In genomic region chr6:36131517-36132220, GRCh38 we compare ENCODE assay signal across 1 cellular context.
TF ChIP-seq lines count a peak whose summit lies in the region.

No MANE protein-coding gene starts in this region.

TF ChIP-seq in GM12878, 131 proteins besides CTCF, POLR2A, EP300 and RAD21 (continued from another document):
- no peak for TF ChIP-seq ZBTB33 (IDR thresholded peaks at IDR 0.05)
- 0 out of 2 replicates have a peak, but pooled peaks have one; percentile 19 for TF ChIP-seq CREM (IDR thresholded peaks at IDR 0.05; ENCODE audit: low read depth)
- TF ChIP-seq ATF7 (IDR thresholded peaks at IDR 0.05; ENCODE audit: low read depth) = peak; percentile 36; the same call in 1 of the 2 replicates
- TF ChIP-seq DPF2 (IDR thresholded peaks at IDR 0.05) = no peak
- TF ChIP-seq RAD51 (IDR thresholded peaks at IDR 0.05) = peak; percentile 93
- TF ChIP-seq BCL11A (IDR thresholded peaks at IDR 0.05; ENCODE audit: low read depth, low read length) = no peak
- no peak for TF ChIP-seq KAT2A (conservative IDR thresholded peaks at IDR 0.05; ENCODE audit: control insufficient read depth, low read depth, low read length)
- TF ChIP-seq NR2C1 (IDR thresholded peaks at IDR 0.05) = peak; percentile 48; the same call in 1 of the 2 replicates
- TF ChIP-seq WRNIP1 (IDR thresholded peaks at IDR 0.05; ENCODE audit: borderline replicate concordance, low read depth, low read length) = no peak
- no peak for TF ChIP-seq FOS (IDR thresholded peaks at IDR 0.05; ENCODE audit: borderline replicate concordance, extremely low read depth, insufficient read length)
- no peak for TF ChIP-seq E4F1 (IDR thresholded peaks at IDR 0.05; ENCODE audit: borderline replicate concordance, partially characterized antibody)
- no peak for TF ChIP-seq GABPA (IDR thresholded peaks at IDR 0.05; ENCODE audit: low read depth)
- TF ChIP-seq USF1 (IDR thresholded peaks at IDR 0.05; ENCODE audit: borderline replicate concordance, extremely low read length, insufficient read depth, low read depth, low read length) = peak; percentile 65
- peak; percentile 79 for TF ChIP-seq SKIL (IDR thresholded peaks at IDR 0.05; ENCODE audit: low read depth, poor library complexity, severe bottlenecking)
- peak; percentile 42 to 48; a peak in 2 of 4 replicates for TF ChIP-seq BHLHE40 (IDR thresholded peaks at IDR 0.05; ENCODE audit: borderline replicate concordance in 1 of 2, low read depth in 2 of 2, low read length in 1 of 2)
- TF ChIP-seq MLLT1 (IDR thresholded peaks at IDR 0.05) = no peak
- peak; percentile 36; the same call in 1 of the 2 replicates for TF ChIP-seq MTA2 (IDR thresholded peaks at IDR 0.05; ENCODE audit: low read depth)
- peak; percentile 39; the same call in 1 of the 2 replicates for TF ChIP-seq PKNOX1 (IDR thresholded peaks at IDR 0.05)
- TF ChIP-seq IKZF2 (IDR thresholded peaks at IDR 0.05) = peak; percentile 34 to 51; a peak in 1 of 4 replicates
- 0 out of 2 replicates have a peak, but pooled peaks have one; percentile 10 for TF ChIP-seq CREB1 (IDR thresholded peaks at IDR 0.05; ENCODE audit: low read depth)
- TF ChIP-seq MEF2B (IDR thresholded peaks at IDR 0.05; ENCODE audit: partially characterized antibody, poor library complexity, severe bottlenecking) = no peak
- no peak for TF ChIP-seq E2F4 (IDR thresholded peaks at IDR 0.05; ENCODE audit: low read depth, low read length)
- TF ChIP-seq GATAD2B (conservative IDR thresholded peaks at IDR 0.05; ENCODE audit: low read depth) = 0 out of 2 replicates have a peak, but pooled peaks have one; percentile 5
- peak; percentile 17; the same call in 1 of the 2 replicates for TF ChIP-seq RUNX3 (IDR thresholded peaks at IDR 0.05; ENCODE audit: low read length)
- TF ChIP-seq ZBED1 (IDR thresholded peaks at IDR 0.05; ENCODE audit: borderline replicate concordance) = 0 out of 2 replicates have a peak, but pooled peaks have one; percentile 31
- TF ChIP-seq PBX3 (IDR thresholded peaks at IDR 0.05; ENCODE audit: insufficient replicate concordance, low read depth, low read length) = peak; percentile 17
- TF ChIP-seq ZNF207 (IDR thresholded peaks at IDR 0.05; ENCODE audit: borderline replicate concordance) = no peak
- TF ChIP-seq MAX (IDR thresholded peaks at IDR 0.05; ENCODE audit: low read depth, low read length) = 0 out of 2 replicates have a peak, but pooled peaks have one; percentile 6
- 0 out of 2 replicates have a peak, but pooled peaks have one; percentile 14 for TF ChIP-seq BACH1 (IDR thresholded peaks at IDR 0.05; ENCODE audit: borderline replicate concordance)
- 0 out of 2 replicates have a peak, but pooled peaks have one; percentile 24 for TF ChIP-seq SIN3A (IDR thresholded peaks at IDR 0.05; ENCODE audit: low read depth, low read length)
- no peak for TF ChIP-seq RBBP5 (conservative IDR thresholded peaks at IDR 0.05)
- TF ChIP-seq NFIC (IDR thresholded peaks at IDR 0.05; ENCODE audit: low read depth, low read length) = peak; percentile 70; the same call in 1 of the 2 replicates
- peak; percentile 28; the same call in 1 of the 2 replicates for TF ChIP-seq USF2 (IDR thresholded peaks at IDR 0.05; ENCODE audit: borderline replicate concordance, low read depth, low read length)
